In the genomic region with DNA sequence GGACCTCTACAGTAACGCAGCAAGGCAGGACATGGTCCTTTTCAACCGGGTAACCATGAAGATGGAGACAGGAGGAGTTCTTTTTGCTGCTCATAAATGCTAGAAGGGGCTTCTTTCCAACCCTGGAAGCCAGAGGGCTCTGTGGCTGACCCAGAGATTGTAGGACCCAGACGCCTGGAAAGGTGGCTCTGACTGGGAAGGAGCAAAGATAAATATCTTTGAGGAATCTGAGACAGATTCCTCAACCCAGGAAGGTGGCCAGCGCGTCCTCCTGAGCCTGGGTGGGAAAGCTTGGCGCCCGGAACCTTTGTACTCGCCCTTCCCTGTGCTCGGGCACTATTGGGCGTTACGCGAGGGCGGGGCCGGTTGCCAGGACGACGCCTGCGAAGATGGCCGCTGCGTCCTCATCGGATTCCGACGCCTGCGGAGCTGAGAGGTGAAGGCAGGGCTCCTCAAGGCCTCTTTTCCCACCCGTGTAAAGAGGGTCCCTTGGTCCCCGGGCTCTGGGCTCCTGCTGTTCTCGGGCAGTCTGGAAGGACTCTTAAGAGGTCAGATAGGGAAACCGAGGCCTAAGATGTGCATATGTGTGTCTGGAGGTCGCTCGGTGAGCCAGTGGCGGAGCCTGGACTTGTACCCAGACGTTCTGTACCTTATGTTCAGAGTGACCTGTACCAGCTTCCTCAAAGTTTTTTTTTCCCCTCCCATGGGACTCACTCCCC, we compare ENCODE assay signal across 7 cellular contexts.
DNase-seq lines count a peak whose midpoint lies in the region; ATAC-seq and TF ChIP-seq lines count a peak whose summit lies in the region.

A gene (plus strand): TSS at position 365 of the 719 bp plus-strand sequence. CDS start 25 bp downstream, at position 390.

- peak; percentile 90 for DNase-seq in NCI-H2227 (lab: John Stamatoyannopoulos, UW; ENCODE audit: unreplicated experiment)
- DNase-seq in activated CD4-positive, CD25-positive, alpha-beta regulatory T cell (lab: John Stamatoyannopoulos, UW): peak; percentile 64 to 72 (median 68)
- peak; percentile 79 to 80 for DNase-seq in cardiac fibroblast (ENCODE audit: low read depth in 2 of 2)
- DNase-seq in islet precursor cell: peak; percentile 94
- DNase-seq in stimulated activated CD4-positive, alpha-beta T cell treated with anti-CD3 and anti-CD28 coated beads, Interleukin-12 subunit alpha, Interleukin-12 subunit beta, amount 100 ng/mL, for 24 hours (ENCODE audit: low read depth in 2 of 2): peak; percentile 72 to 84

- H3K4me3 ChIP-seq in cardiac fibroblast (replicated peaks in 1 of 2; ENCODE audit: low read depth in 2 of 2, low read length in 2 of 2): peak within 1 kb of the TSS; percentile 75 to 83

- no peak for TF ChIP-seq CTCF in cardiac fibroblast (IDR thresholded peaks at IDR 0.05; ENCODE audit: low read depth, low read length)

- peak; percentile 92 for ATAC-seq in GM18502 (IDR thresholded peaks at IDR 0.05; ENCODE audit: poor library complexity, unreplicated experiment)
- peak; percentile 92 for ATAC-seq in HG03039 (IDR thresholded peaks at IDR 0.05; ENCODE audit: unreplicated experiment)

Comparison
In these comparisons a context has a peak if more than half of its experiments do, and no peak if none do; other contexts are left out.
1. Peak in every context shown above with its lines: DNase-seq, ATAC-seq and H3K4me3 ChIP-seq.